18 cellular contexts compared by ENCODE assay signal in genomic region chr2:241373449-241373848, GRCh38. TPM values are rescaled to one million over a fixed set of nuclear protein-coding genes. Genes with fewer than 3 reads are reported as not detected.
DNase-seq lines count a peak whose midpoint lies in the region; ATAC-seq and TF ChIP-seq lines count a peak whose summit lies in the region.
"Had no signal": no experiment of that assay in that cellular context is flagged by ENCODE, and none has a peak within 500 bp of the region (broad histone marks: within the 10 kb centered on the region; RNA-seq: fewer than 3 reads in every experiment).

No MANE protein-coding gene starts in this region.

- no peak overlapping the region for H2AFZ ChIP-seq in MM.1S (ENCODE audit: low read length)

- peaks cover 15% of the 10 kb centered on the region for H3F3A ChIP-seq in MM.1S (ENCODE audit: insufficient read depth, low read length)

- H3K27ac ChIP-seq in MM.1S (ENCODE audit: low read length): 0 out of 2 replicates have a peak overlapping the region, but pooled peaks have one; percentile 5
- H3K27ac ChIP-seq: adrenal gland, upper lobe of right lung had no signal

- CTCF ChIA-PET in Calu3 (lab: Charles Lee): interaction anchor here (1.8 to 2.6 kb wide), 3 partner anchors 10 to 19 kb away, joined by 6 to 11 read pairs (median 7); no protein-coding TSS in a partner anchor

- H3K4me1 Mint-ChIP-seq in Calu3 (ENCODE audit: low read depth, unreplicated experiment): peaks cover 70% of the 10 kb centered on the region
- peaks cover 4% of the 10 kb centered on the region for H3K4me1 Mint-ChIP-seq in T-helper 2 cell treated with Interferon-gamma antibody and Interleukin-4, amounts not matched to agents 5 μg/mL and 100 μg/mL, for 36 hours (ENCODE audit: low read depth)

- no peaks in the 10 kb centered on the region for H3K27me3 ChIP-seq in MM.1S (replicated peaks; ENCODE audit: insufficient read depth, low read length)
- H3K27me3 ChIP-seq: adrenal gland, upper lobe of right lung had no signal

- H3K4me2 ChIP-seq in MM.1S (ENCODE audit: low read depth, low read length): no peak overlapping the region

- no peaks in the 10 kb centered on the region for H4K20me1 ChIP-seq in MM.1S (ENCODE audit: insufficient read depth, low read length)

- no peak overlapping the region for H3K9ac ChIP-seq in MM.1S (ENCODE audit: low read length)

- TF ChIP-seq CTCF in Calu3 (IDR thresholded peaks at IDR 0.05; ENCODE audit: unreplicated experiment) (no peak), MM.1S (IDR thresholded peaks at IDR 0.05; ENCODE audit: low read length) (no peak), mucosa of descending colon (IDR thresholded peaks at IDR 0.05) (no peak)

- no peak overlapping the region for H3K4me3 Mint-ChIP-seq in Calu3 (ENCODE audit: low read depth, unreplicated experiment)
- H3K4me3 Mint-ChIP-seq in T-helper 2 cell treated with Interferon-gamma antibody and Interleukin-4, amounts not matched to agents 5 μg/mL and 100 μg/mL, for 36 hours: no peak overlapping the region
- H3K4me3 Mint-ChIP-seq: activated T-helper 1 cell treated with anti-CD3 and anti-CD28 coated beads, Interleukin-12 subunit alpha, Interleukin-12 subunit beta, Interleukin-2, Interleukin-4 antibody, amounts not matched to agents 30 ng/mL and 10 ng/mL and 1 ng/mL, durations not matched to agents 14 hours and 24 hours and 36 hours had no signal

- peak; percentile 5 for DNase-seq in Calu3
- no peak for DNase-seq in MM.1S
- peak; percentile 55 for DNase-seq in RPMI8226
- DNase-seq in mucosa of descending colon: no peak
- no peak for DNase-seq in head of caudate nucleus
- DNase-seq in hepatic stellate cell (ENCODE audit: low spot score): no peak
- no peak for DNase-seq in T-helper 2 cell treated with Interferon-gamma antibody and Interleukin-4, amounts not matched to agents 5 μg/mL and 100 μg/mL, for 36 hours (ENCODE audit: low spot score)
- DNase-seq: activated CD4-positive, alpha-beta T cell treated with anti-CD3 and anti-CD28 coated beads, Interleukin-2, amount 50 U/mL, for 4 hours; adrenal gland; erythroblast; GF-D8; kidney glomerular epithelial cell; naive B cell; NCI-H1930; stimulated activated CD4-positive, alpha-beta T cell treated with anti-CD3 and anti-CD28 coated beads, Interleukin-2, amount 100 ng/mL, for 24 hours; stimulated activated CD8-positive, alpha-beta memory T cell treated with anti-CD3 and anti-CD28 coated beads, Interleukin-4, amount 100 ng/mL, for 48 hours; upper lobe of right lung had no signal

- H3K4me3 ChIP-seq in MM.1S (ENCODE audit: low read length) (no peak overlapping the region), mucosa of descending colon (no peak overlapping the region)
- H3K4me3 ChIP-seq: adrenal gland, upper lobe of right lung had no signal

- no peaks in the 10 kb centered on the region for H3K9me3 ChIP-seq in MM.1S (replicated peaks; ENCODE audit: insufficient read depth, low read length)
- H3K9me3 ChIP-seq in mucosa of descending colon: no peaks in the 10 kb centered on the region
- H3K9me3 ChIP-seq: adrenal gland, upper lobe of right lung had no signal

- intact Hi-C loops in Calu3 (cut with micrococcal nuclease; ENCODE audit: unreplicated experiment): no loop called here
- intact Hi-C loops in mucosa of descending colon (cut with DNase I, micrococcal nuclease): no loop called here
- intact Hi-C loops in head of caudate nucleus (cut with DNase I): no loop called here

- H3K27me3 Mint-ChIP-seq in Calu3 (ENCODE audit: unreplicated experiment): no peaks in the 10 kb centered on the region
- no peaks in the 10 kb centered on the region for H3K27me3 Mint-ChIP-seq in T-helper 2 cell treated with Interferon-gamma antibody and Interleukin-4, amounts not matched to agents 5 μg/mL and 100 μg/mL, for 36 hours (ENCODE audit: low read depth)
- H3K27me3 Mint-ChIP-seq: naive B cell had no signal

- peak; percentile 24 for ATAC-seq in mucosa of descending colon
- ATAC-seq: upper lobe of right lung had no signal

- no peaks in the 10 kb centered on the region; the same call in 1 of the 2 replicates for H3K36me3 ChIP-seq in MM.1S (replicated peaks; ENCODE audit: insufficient read depth, low read length)
- H3K36me3 ChIP-seq in mucosa of descending colon (ENCODE audit: low read depth): no peaks in the 10 kb centered on the region
- H3K36me3 ChIP-seq: adrenal gland, upper lobe of right lung had no signal

- peaks cover 39% of the 10 kb centered on the region for H3K4me1 ChIP-seq in MM.1S (ENCODE audit: low read length)
- H3K4me1 ChIP-seq in mucosa of descending colon (ENCODE audit: low read depth): peaks cover 58% of the 10 kb centered on the region

- peaks cover 79% of the 10 kb centered on the region for H3K79me2 ChIP-seq in MM.1S (ENCODE audit: low read length)

- H3K9me2 ChIP-seq in MM.1S (replicated peaks; ENCODE audit: insufficient read depth, low read length): no peaks in the 10 kb centered on the region

- H3K27ac Mint-ChIP-seq in Calu3 (ENCODE audit: unreplicated experiment): peak overlapping the region; percentile 91
- no peak overlapping the region for H3K27ac Mint-ChIP-seq in T-helper 2 cell treated with Interferon-gamma antibody and Interleukin-4, amounts not matched to agents 5 μg/mL and 100 μg/mL, for 36 hours
- H3K27ac Mint-ChIP-seq: activated T-helper 1 cell treated with anti-CD3 and anti-CD28 coated beads, Interleukin-12 subunit alpha, Interleukin-12 subunit beta, Interleukin-2, Interleukin-4 antibody, amounts not matched to agents 30 ng/mL and 10 ng/mL and 1 ng/mL, durations not matched to agents 14 hours and 24 hours and 36 hours had no signal

- H3K36me3 Mint-ChIP-seq in Calu3 (ENCODE audit: insufficient read depth, unreplicated experiment): peaks cover 13% of the 10 kb centered on the region
- H3K36me3 Mint-ChIP-seq in T-helper 2 cell treated with Interferon-gamma antibody and Interleukin-4, amounts not matched to agents 5 μg/mL and 100 μg/mL, for 36 hours (ENCODE audit: low read depth): peaks cover 10% of the 10 kb centered on the region
- H3K36me3 Mint-ChIP-seq: naive B cell had no signal

- no peaks in the 10 kb centered on the region for H3K9me3 Mint-ChIP-seq in Calu3 (ENCODE audit: low read depth, unreplicated experiment)
- H3K9me3 Mint-ChIP-seq in T-helper 2 cell treated with Interferon-gamma antibody and Interleukin-4, amounts not matched to agents 5 μg/mL and 100 μg/mL, for 36 hours: no peaks in the 10 kb centered on the region
- H3K9me3 Mint-ChIP-seq: activated T-helper 1 cell treated with anti-CD3 and anti-CD28 coated beads, Interleukin-12 subunit alpha, Interleukin-12 subunit beta, Interleukin-2, Interleukin-4 antibody, amounts not matched to agents 30 ng/mL and 10 ng/mL and 1 ng/mL, durations not matched to agents 14 hours and 24 hours and 36 hours; naive B cell had no signal

- BruUV-seq in Calu3 (replicated peaks; lab: Mats Ljungman, UMichigan): no TSS peak

RNA-seq across cellular contexts. Expression of gene FARP2, which starts 17.4 kb away (rescaled TPM):
- total RNA-seq in Calu3 (2022) (59.0 and 67.7 TPM in 2 replicates), mucosa of descending colon (100 to 1,000 TPM in 2 of 3 donors, 10 to 100 TPM in 1; 98.1 to 163 (median 109) TPM)

RNA-seq across cellular contexts. Expression of gene SEPTIN2, which starts 57.7 kb away (rescaled TPM):
- total RNA-seq in Calu3 (2022) (413 and 445 TPM in 2 replicates), mucosa of descending colon (100 to 1,000 TPM; 185 to 262 (median 221) TPM)

RNA-seq across cellular contexts. Expression of gene HDLBP, which starts 58.0 kb away (rescaled TPM):
- 429 and 493 TPM in 2 replicates for total RNA-seq in Calu3 (2022)
- total RNA-seq in mucosa of descending colon: 100 to 1,000 TPM; 363 to 417 (median 379) TPM

Comparison
In these comparisons a context has a peak if more than half of its experiments do, and no peak if none do; other contexts are left out.
1. DNase-seq: peak in Calu3 (single experiment) and RPMI8226 (single experiment); none in MM.1S (single experiment), mucosa of descending colon (0 of 3), head of caudate nucleus (0 of 42), hepatic stellate cell (single experiment) and T-helper 2 cell treated with Interferon-gamma antibody and Interleukin-4, amounts not matched to agents 5 μg/mL and 100 μg/mL, for 36 hours (single experiment).